18 cellular contexts compared by ENCODE assay signal in the genomic region with DNA sequence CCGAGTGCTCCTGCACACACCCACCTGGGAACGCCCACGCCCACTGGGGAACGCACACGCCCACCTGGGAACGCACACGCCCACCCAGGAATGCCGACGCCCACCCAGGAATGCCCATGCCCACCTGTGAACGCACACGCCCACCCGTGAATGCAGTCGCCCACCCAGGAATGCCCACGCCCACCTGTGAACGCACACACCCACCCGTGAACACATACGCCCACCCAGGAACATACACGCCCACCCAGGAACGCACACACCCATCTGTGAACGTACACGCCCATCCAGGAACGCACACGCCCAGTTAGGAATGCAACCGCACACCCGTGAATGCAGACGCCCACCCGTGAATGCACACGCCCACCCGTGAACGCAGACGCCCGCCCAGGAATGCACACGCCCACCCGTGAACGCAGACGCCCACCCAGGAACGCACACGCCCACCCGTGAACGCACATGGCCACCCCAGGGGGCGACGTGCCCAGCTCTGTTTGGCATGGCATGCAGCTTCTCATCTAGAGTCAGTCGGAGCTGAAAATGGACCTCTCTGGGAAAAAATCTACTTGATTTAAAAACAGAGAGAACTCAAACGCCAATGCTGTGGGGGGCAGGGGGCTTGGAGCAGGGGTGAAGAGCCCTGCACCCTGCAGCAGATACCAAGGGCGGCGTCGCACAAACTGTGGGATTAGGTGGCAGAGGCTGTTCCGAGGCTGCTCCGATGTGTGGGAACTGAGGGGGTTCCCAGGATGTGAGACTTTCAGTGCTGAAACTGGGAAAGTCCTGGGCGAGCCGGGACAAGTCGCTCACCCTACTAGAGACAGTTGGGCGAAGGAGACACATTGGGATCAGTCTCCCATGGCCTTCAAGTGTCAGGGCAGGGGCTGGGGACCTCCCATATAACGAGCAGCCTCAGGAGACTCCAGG.
DNase-seq lines count a peak whose midpoint lies in the region; ATAC-seq and TF ChIP-seq lines count a peak whose summit lies in the region.
"Had no signal": no experiment of that assay in that cellular context is flagged by ENCODE, and none has a peak within 500 bp of the region (broad histone marks: within the 10 kb centered on the region; RNA-seq: fewer than 3 reads in every experiment).

No MANE protein-coding gene starts in this region.

- peak overlapping the region; percentile 47 for H3K4me3 Mint-ChIP-seq in MCF 10A (ENCODE audit: unreplicated experiment)
- H3K4me3 Mint-ChIP-seq: activated CD4-positive, alpha-beta memory T cell treated with anti-CD3 and anti-CD28 coated beads for 36 hours; B cell; natural killer cell treated with Interleukin-12 subunit alpha and Interleukin-12 subunit beta and Interleukin-15 and Interleukin-18, amount 100 ng/mL, for 72 hours; stimulated activated effector memory CD8-positive, alpha-beta T cell treated with anti-CD3 and anti-CD28 coated beads, Interleukin-12 subunit alpha, Interleukin-12 subunit beta, amount 100 ng/mL, for 72 hours had no signal

- H3K36me3 Mint-ChIP-seq in MCF 10A (ENCODE audit: insufficient read depth, unreplicated experiment) = peaks cover 6% of the 10 kb centered on the region
- H3K36me3 Mint-ChIP-seq: activated CD4-positive, alpha-beta memory T cell treated with anti-CD3 and anti-CD28 coated beads for 36 hours; natural killer cell treated with Interleukin-12 subunit alpha and Interleukin-12 subunit beta and Interleukin-15 and Interleukin-18, amount 100 ng/mL, for 72 hours; stimulated activated effector memory CD8-positive, alpha-beta T cell treated with anti-CD3 and anti-CD28 coated beads, Interleukin-12 subunit alpha, Interleukin-12 subunit beta, amount 100 ng/mL, for 72 hours had no signal

- peak; percentile 44 for DNase-seq in A673 (ENCODE audit: low spot score)
- DNase-seq in GM23248 = peak; percentile 46
- peak; percentile 76 for DNase-seq in MCF 10A (ENCODE audit: unreplicated experiment)
- DNase-seq in activated T-cell treated with anti-CD3 and anti-CD28 coated beads for 4 hours = no peak
- DNase-seq: activated CD4-positive, alpha-beta memory T cell treated with anti-CD3 and anti-CD28 coated beads for 36 hours; activated effector memory CD4-positive, alpha-beta T cell treated with Interleukin-2 at 50 U/mL for 16 hours; dermis blood vessel endothelial cell; DMS79 treated with DMSO at 0.1 percent for 48 hours; hippocampal formation; trophoblast cell had no signal

- H3K4me3 ChIP-seq in A673 (ENCODE audit: low read depth, low read length, poor library complexity, severe bottlenecking) (no peak overlapping the region), GM23248 (no peak overlapping the region), mucosa of rectum (ENCODE audit: low read length in 2 of 2) (peak overlapping the region in 1 of 2 donors; percentile 1)
- H3K4me3 ChIP-seq: right lobe of liver had no signal

- no peak overlapping the region for H3K9ac ChIP-seq in GM23248
- H3K9ac ChIP-seq in mucosa of rectum (ENCODE audit: low read depth in 1 of 2, low read length in 2 of 2) = no peak overlapping the region

- H3K36me3 ChIP-seq in A673 (ENCODE audit: insufficient read depth, low read length, poor library complexity, severe bottlenecking) (peaks cover 39% of the 10 kb centered on the region), GM23248 (ENCODE audit: low read depth) (no peaks in the 10 kb centered on the region), mucosa of rectum (ENCODE audit: control insufficient read depth in 2 of 2, insufficient read depth in 2 of 2, low read length in 2 of 2) (no peaks in the 10 kb centered on the region)
- H3K36me3 ChIP-seq: right lobe of liver had no signal

- intact Hi-C loops in A673 (cut with micrococcal nuclease; ENCODE audit: unreplicated experiment) = no loop called here
- intact Hi-C loops in MCF 10A (cut with micrococcal nuclease) = no loop called here

- no peaks in the 10 kb centered on the region for H3K27me3 ChIP-seq in A673 (replicated peaks; ENCODE audit: insufficient read depth, low read depth, low read length, poor library complexity)
- H3K27me3 ChIP-seq in GM23248 (replicated peaks; ENCODE audit: insufficient read depth) = no peaks in the 10 kb centered on the region
- H3K27me3 ChIP-seq in mucosa of rectum (ENCODE audit: control insufficient read depth in 2 of 2, insufficient read depth in 2 of 2, low read length in 2 of 2) = no peaks in the 10 kb centered on the region
- H3K27me3 ChIP-seq: right lobe of liver had no signal

- CTCF ChIA-PET in A673 (lab: Charles Lee) (no interaction called here), MCF 10A (lab: Yijun Ruan, JAX) (no interaction called here)

- no peak overlapping the region for H2AFZ ChIP-seq in GM23248

- H3K9me3 Mint-ChIP-seq in MCF 10A (ENCODE audit: unreplicated experiment) = no peaks in the 10 kb centered on the region
- H3K9me3 Mint-ChIP-seq: activated CD4-positive, alpha-beta memory T cell treated with anti-CD3 and anti-CD28 coated beads for 36 hours; natural killer cell treated with Interleukin-12 subunit alpha and Interleukin-12 subunit beta and Interleukin-15 and Interleukin-18, amount 100 ng/mL, for 72 hours; stimulated activated effector memory CD8-positive, alpha-beta T cell treated with anti-CD3 and anti-CD28 coated beads, Interleukin-12 subunit alpha, Interleukin-12 subunit beta, amount 100 ng/mL, for 72 hours had no signal

- no peaks in the 10 kb centered on the region for H3K9me2 ChIP-seq in GM23248 (ENCODE audit: insufficient read depth)

- no peaks in the 10 kb centered on the region for H4K20me1 ChIP-seq in GM23248 (ENCODE audit: insufficient read depth)

- no peak for ATAC-seq in HG03039 (IDR thresholded peaks at IDR 0.05; ENCODE audit: unreplicated experiment)
- ATAC-seq in GM21367 (IDR thresholded peaks at IDR 0.05; ENCODE audit: unreplicated experiment) = no peak
- no peak for ATAC-seq in HG03342 (IDR thresholded peaks at IDR 0.05; ENCODE audit: unreplicated experiment)
- ATAC-seq: natural killer cell treated with Interleukin-12 subunit alpha and Interleukin-12 subunit beta and Interleukin-15 and Interleukin-18, amount 100 ng/mL, for 72 hours; right lobe of liver; stimulated activated effector memory CD8-positive, alpha-beta T cell treated with anti-CD3 and anti-CD28 coated beads, Interleukin-12 subunit alpha, Interleukin-12 subunit beta, amount 100 ng/mL, for 72 hours had no signal

- H3K27ac ChIP-seq in A673 (ENCODE audit: low read depth, low read length, poor library complexity, severe bottlenecking) = peak overlapping the region; percentile 62
- H3K27ac ChIP-seq in GM23248 = no peak overlapping the region
- peak overlapping the region; percentile 32 to 39 for H3K27ac ChIP-seq in mucosa of rectum (ENCODE audit: low read depth in 2 of 2, low read length in 2 of 2)
- H3K27ac ChIP-seq: right lobe of liver had no signal

- WGBS in GM23248 (ENCODE audit: low coverage in 1 of 2, low lambda C conversion rate in 2 of 2, missing lambda C conversion rate in 2 of 2), 2 experiments = 21 to 39% methylated on average over 21 to 54 of the region's 54 CpGs

- no peaks in the 10 kb centered on the region for H3F3A ChIP-seq in GM23248 (ENCODE audit: insufficient read depth)

- H3K27ac Mint-ChIP-seq in MCF 10A (ENCODE audit: low read depth, unreplicated experiment) = no peak overlapping the region
- H3K27ac Mint-ChIP-seq: activated CD4-positive, alpha-beta memory T cell treated with anti-CD3 and anti-CD28 coated beads for 36 hours; B cell; natural killer cell treated with Interleukin-12 subunit alpha and Interleukin-12 subunit beta and Interleukin-15 and Interleukin-18, amount 100 ng/mL, for 72 hours; stimulated activated effector memory CD8-positive, alpha-beta T cell treated with anti-CD3 and anti-CD28 coated beads, Interleukin-12 subunit alpha, Interleukin-12 subunit beta, amount 100 ng/mL, for 72 hours had no signal

- in situ Hi-C loops in GM23248 (cut with MboI) = no loop called here

- H3K4me1 Mint-ChIP-seq in MCF 10A (ENCODE audit: insufficient read depth, unreplicated experiment) = no peaks in the 10 kb centered on the region
- H3K4me1 Mint-ChIP-seq: B cell had no signal

- H3K4me1 ChIP-seq in A673 (ENCODE audit: insufficient read depth, low read length, poor library complexity, severe bottlenecking) (peaks cover 33% of the 10 kb centered on the region), GM23248 (ENCODE audit: insufficient read depth) (no peaks in the 10 kb centered on the region), mucosa of rectum (ENCODE audit: control insufficient read depth in 2 of 2, insufficient read depth in 2 of 2, low read length in 2 of 2) (peaks cover 30 to 37% of the 10 kb centered on the region in 2 donors)
- H3K4me1 ChIP-seq: right lobe of liver had no signal

- H3K79me2 ChIP-seq in GM23248 (ENCODE audit: insufficient read depth) = no peaks in the 10 kb centered on the region

- no peak overlapping the region for H3K4me2 ChIP-seq in GM23248 (ENCODE audit: unreplicated experiment)

- H3K27me3 Mint-ChIP-seq in MCF 10A (ENCODE audit: insufficient read depth, unreplicated experiment) = no peaks in the 10 kb centered on the region
- H3K27me3 Mint-ChIP-seq: activated CD4-positive, alpha-beta memory T cell treated with anti-CD3 and anti-CD28 coated beads for 36 hours; B cell had no signal

- H3K9me3 ChIP-seq in A673 (ENCODE audit: low read depth, low read length, poor library complexity, severe bottlenecking) (no peaks in the 10 kb centered on the region), GM23248 (ENCODE audit: low read depth) (no peaks in the 10 kb centered on the region), mucosa of rectum (ENCODE audit: control insufficient read depth in 2 of 2, low read length in 2 of 2) (no peaks in the 10 kb centered on the region)
- H3K9me3 ChIP-seq: right lobe of liver had no signal

- TF ChIP-seq CTCF in A673 (conservative IDR thresholded peaks at IDR 0.05; ENCODE audit: low read depth, low read length) (no peak), MCF 10A (IDR thresholded peaks at IDR 0.05; ENCODE audit: unreplicated experiment) (no peak)

- POLR2A ChIA-PET in A673 (lab: Charles Lee; ENCODE audit: low non-redundant PET) = interaction anchor here (0.7 kb wide), 1 partner anchor 273 kb away, joined by 4 read pairs; no protein-coding TSS in a partner anchor
- POLR2A ChIA-PET in MCF 10A (lab: Yijun Ruan, JAX) = interaction anchor here (0.5 kb wide), 1 partner anchor 33 kb away, joined by 3 read pairs; no protein-coding TSS in a partner anchor

- BruUV-seq in A673 (replicated peaks; lab: Mats Ljungman, UMichigan) (no TSS peak), MCF 10A (replicated peaks; lab: Mats Ljungman, UMichigan) (no TSS peak)
